8 cellular contexts compared by ENCODE assay signal in the genomic region with DNA sequence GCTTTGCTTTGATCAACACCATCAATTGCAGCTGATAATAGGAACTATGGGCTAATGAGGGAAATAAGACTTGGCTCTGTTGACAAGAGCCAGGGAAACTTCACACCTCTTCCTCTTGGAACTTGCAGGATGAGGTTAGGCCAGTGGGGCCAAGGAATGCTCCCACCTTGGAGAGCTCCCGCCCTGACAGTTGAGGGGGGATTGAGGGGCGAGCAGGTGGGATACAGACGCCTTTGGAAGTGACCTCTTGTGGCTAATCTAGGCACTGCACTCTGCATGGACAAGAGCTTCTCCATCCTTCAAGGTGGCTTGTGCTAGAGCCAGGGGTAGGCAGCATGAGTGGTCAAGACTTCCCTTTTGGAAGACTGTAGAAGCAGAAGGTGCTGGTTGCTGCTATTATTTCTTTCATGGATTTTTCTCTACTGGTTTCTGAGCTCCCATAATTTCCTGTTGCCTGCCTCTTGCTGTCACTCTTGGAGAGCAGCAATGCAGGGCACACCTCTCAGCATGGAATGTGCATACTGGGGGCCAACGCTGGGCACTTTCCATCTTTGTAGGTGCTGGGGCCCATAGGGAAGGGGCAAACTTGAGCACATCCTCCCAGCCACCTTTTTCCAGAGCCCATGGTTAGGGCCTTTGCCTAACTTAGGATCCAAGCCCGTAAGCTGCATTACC. TPM values are rescaled to one million over a fixed set of nuclear protein-coding genes. Genes with fewer than 3 reads are reported as not detected.
A peak's percentile ranks its signal among the peaks of the same experiment; 100 is the strongest.
DNase-seq lines count a peak whose midpoint lies in the region; ATAC-seq, FAIRE-seq and TF ChIP-seq lines count a peak whose summit lies in the region.

No MANE protein-coding gene starts in this region.

- intact Hi-C loops in kidney (cut with DNase I) = no loop called here

- H3K27ac ChIP-seq in BLaER1 (no peak overlapping the region), kidney (ENCODE audit: low read depth in 2 of 2, low read length in 2 of 2) (peak overlapping the region in 1 of 2 donors; percentile 6)

- H3K4me1 ChIP-seq in BLaER1 = peaks cover 17% of the 10 kb centered on the region
- H3K4me1 ChIP-seq in kidney (ENCODE audit: control insufficient read depth in 1 of 2, insufficient read depth in 1 of 2, low read depth in 1 of 2, low read length in 2 of 2) = peaks cover 8% of the 10 kb centered on the region in 2 donors

- DNase-seq in GM13976 (ENCODE audit: low spot score) = peak; percentile 61
- peak; percentile 32 for DNase-seq in RPMI8226
- DNase-seq in amniotic epithelial cell (ENCODE audit: low read depth) = peak; percentile 43
- no peak for DNase-seq in kidney
- peak; percentile 18 for DNase-seq in stimulated activated CD8-positive, alpha-beta memory T cell treated with anti-CD3 and anti-CD28 coated beads, Interleukin-4, amount 100 ng/mL, for 24 hours (ENCODE audit: low read depth)

- peak overlapping the region; percentile 86 for H3K4me2 ChIP-seq in BLaER1

- H3K4me3 ChIP-seq in BLaER1 = no peak overlapping the region
- H3K4me3 ChIP-seq in kidney (ENCODE audit: low read length in 2 of 2) = no peak overlapping the region

- FAIRE-seq in kidney (lab: Jason Lieb, UNC) = no peak

- H3K27me3 ChIP-seq in BLaER1 = no peaks in the 10 kb centered on the region

- H3K9ac ChIP-seq in BLaER1 (no peak overlapping the region), kidney (ENCODE audit: low read length in 2 of 2) (no peak overlapping the region)

- TF ChIP-seq CTCF in GM13976 (IDR thresholded peaks at IDR 0.05; ENCODE audit: borderline replicate concordance, control extremely low read depth, extremely low read depth, insufficient read depth, missing control alignments) = peak; percentile 83
- TF ChIP-seq CTCF in kidney (IDR thresholded peaks at IDR 0.05; ENCODE audit: borderline replicate concordance, extremely low read depth, insufficient read depth) = peak; percentile 83

- ATAC-seq in HG03025 (IDR thresholded peaks at IDR 0.05; ENCODE audit: low FRiP score, unreplicated experiment) (no peak), HG02938 (IDR thresholded peaks at IDR 0.05; ENCODE audit: unreplicated experiment) (no peak)

- H4K20me1 ChIP-seq in BLaER1 = peaks cover 7% of the 10 kb centered on the region

- H3K36me3 ChIP-seq in BLaER1 (no peaks in the 10 kb centered on the region), kidney (ENCODE audit: control insufficient read depth in 1 of 2, insufficient read depth in 2 of 2, low read length in 2 of 2) (no peaks in the 10 kb centered on the region)

- in situ Hi-C loops in GM13976 (cut with MboI; ENCODE audit: low sequenced_read_pairs, unreplicated experiment) = no loop called here

- H3K9me3 ChIP-seq in BLaER1 (no peaks in the 10 kb centered on the region), kidney (ENCODE audit: control insufficient read depth in 1 of 2, low read length in 2 of 2) (no peaks in the 10 kb centered on the region)

RNA-seq across cellular contexts. Expression of a gene that starts 2.3 kb away (rescaled TPM):
- total RNA-seq in kidney = 50.4 TPM
- 8.8 TPM for polyA plus RNA-seq in kidney (ENCODE audit: insufficient read depth, low read depth, low replicate concordance)

RNA-seq across cellular contexts. Expression of a gene that starts 50.7 kb away (rescaled TPM):
- 29.5 TPM for total RNA-seq in kidney
- polyA plus RNA-seq in kidney (ENCODE audit: insufficient read depth, low read depth, low replicate concordance) = 21.6 TPM

RNA-seq across cellular contexts. Expression of a gene that starts 52.3 kb away (rescaled TPM):
- not detected for total RNA-seq in kidney
- polyA plus RNA-seq in kidney (ENCODE audit: insufficient read depth, low read depth, low replicate concordance) = not detected

RNA-seq across cellular contexts. Expression of a gene that starts 56.0 kb away (rescaled TPM):
- total RNA-seq in kidney = 260 TPM
- polyA plus RNA-seq in kidney (ENCODE audit: insufficient read depth, low read depth, low replicate concordance) = 200 TPM
